In the genomic region with DNA sequence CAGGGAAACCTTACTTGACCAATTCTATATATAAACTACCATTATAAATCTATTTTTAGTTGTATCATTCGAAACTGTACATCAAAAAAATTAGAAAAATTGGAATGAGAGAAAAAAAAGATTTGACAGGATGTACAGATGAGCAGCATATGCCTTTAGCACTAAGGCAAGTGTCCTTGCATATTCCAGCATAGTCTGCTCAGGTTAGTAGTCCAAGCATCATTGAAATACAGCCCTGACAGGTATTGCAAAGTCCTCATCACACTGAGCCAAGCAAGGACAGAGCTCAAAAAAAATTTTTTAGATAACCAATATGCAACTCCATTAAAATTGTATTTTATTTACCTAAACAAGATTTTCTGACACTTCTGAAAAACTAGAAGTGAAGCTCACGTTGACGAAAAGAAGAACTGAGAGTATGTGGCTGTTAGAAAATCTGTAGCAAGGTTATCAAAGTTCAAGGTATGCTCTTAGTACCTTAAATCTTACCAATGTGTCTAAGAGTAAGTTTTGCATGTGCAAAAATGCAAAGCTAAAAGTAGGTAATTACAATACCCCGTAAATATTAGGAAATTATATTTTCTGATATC, we compare ENCODE assay signal across 17 cellular contexts.
DNase-seq lines count a peak whose midpoint lies in the region; ATAC-seq, FAIRE-seq and TF ChIP-seq lines count a peak whose summit lies in the region.
"Had no signal": no experiment of that assay in that cellular context is flagged by ENCODE, and none has a peak within 500 bp of the region (broad histone marks: within the 10 kb centered on the region; RNA-seq: fewer than 3 reads in every experiment).

No MANE protein-coding gene starts in this region.

- no peak overlapping the region for H3K4me3 ChIP-seq in effector memory CD4-positive, alpha-beta T cell (ENCODE audit: insufficient read depth, low read depth, low read length, poor library complexity, severe bottlenecking)
- H3K4me3 ChIP-seq: cardiac muscle cell, psoas muscle had no signal

- H3K36me3 ChIP-seq in effector memory CD4-positive, alpha-beta T cell (ENCODE audit: control insufficient read depth, insufficient read depth, low read length) = no peaks in the 10 kb centered on the region
- H3K36me3 ChIP-seq: cardiac muscle cell had no signal

- no peak for TF ChIP-seq POLR2A in GM12891 (IDR thresholded peaks at IDR 0.05; ENCODE audit: low read depth, low read length)

- peak; percentile 87 for FAIRE-seq in GM12891 (lab: Jason Lieb, UNC)
- FAIRE-seq: HepG2 had no signal

- ATAC-seq in GM19395 (IDR thresholded peaks at IDR 0.05; ENCODE audit: unreplicated experiment) (peak; percentile 84), HG02759 (IDR thresholded peaks at IDR 0.05; ENCODE audit: unreplicated experiment) (peak; percentile 75), HG03378 (IDR thresholded peaks at IDR 0.05; ENCODE audit: unreplicated experiment) (peak; percentile 89), GM18873 (IDR thresholded peaks at IDR 0.05; ENCODE audit: low FRiP score, unreplicated experiment) (no peak)
- ATAC-seq: HepG2, psoas muscle, SK-N-SH treated with all-trans-retinoic acid at 6 μM for 48 hours had no signal

- no peaks in the 10 kb centered on the region for H3K27me3 ChIP-seq in effector memory CD4-positive, alpha-beta T cell (replicated peaks; ENCODE audit: control insufficient read depth, insufficient read depth, low read length, poor library complexity, severe bottlenecking)
- H3K27me3 ChIP-seq: cardiac muscle cell had no signal

- DNase-seq in GM12891 (ENCODE audit: insufficient read length, low spot score) (no peak), COLO829 (ENCODE audit: low spot score) (no peak), anterior cingulate cortex (lab: John Stamatoyannopoulos, UW) (no peak)
- no peak for DNase-seq in effector memory CD4-positive, alpha-beta T cell
- DNase-seq: activated CD4-positive, alpha-beta T cell treated with anti-CD3 and anti-CD28 coated beads for 4 hours; activated effector memory CD4-positive, alpha-beta T cell treated with Interleukin-2 at 50 U/mL for 16 hours; DMS 273 treated with DMSO at 0.1 percent for 48 hours; NCI-H526; psoas muscle; substantia nigra had no signal

- no peak overlapping the region for H3K27ac ChIP-seq in effector memory CD4-positive, alpha-beta T cell (ENCODE audit: insufficient read depth, low read length, poor library complexity, severe bottlenecking)
- H3K27ac ChIP-seq: cardiac muscle cell, psoas muscle had no signal

- no peaks in the 10 kb centered on the region for H3K4me1 ChIP-seq in effector memory CD4-positive, alpha-beta T cell (ENCODE audit: control insufficient read depth, insufficient read depth, low read length, poor library complexity, severe bottlenecking)
- H3K4me1 ChIP-seq: psoas muscle had no signal

- H3K9me3 ChIP-seq in effector memory CD4-positive, alpha-beta T cell (ENCODE audit: control insufficient read depth, low read length) = no peaks in the 10 kb centered on the region
- H3K9me3 ChIP-seq: psoas muscle had no signal

TF ChIP-seq in GM12891, 5 proteins besides CTCF, POLR2A, EP300 and RAD21:
- TF ChIP-seq POU2F2 (IDR thresholded peaks at IDR 0.05; ENCODE audit: low read depth, low read length) (no peak), SPI1 (IDR thresholded peaks at IDR 0.05; ENCODE audit: low read depth, low read length) (peak; percentile 96)
TF ChIP-seq in GM12891: peak in this region for 1.
